Comparison of ENCODE assay signal across 24 cellular contexts in the genomic region with DNA sequence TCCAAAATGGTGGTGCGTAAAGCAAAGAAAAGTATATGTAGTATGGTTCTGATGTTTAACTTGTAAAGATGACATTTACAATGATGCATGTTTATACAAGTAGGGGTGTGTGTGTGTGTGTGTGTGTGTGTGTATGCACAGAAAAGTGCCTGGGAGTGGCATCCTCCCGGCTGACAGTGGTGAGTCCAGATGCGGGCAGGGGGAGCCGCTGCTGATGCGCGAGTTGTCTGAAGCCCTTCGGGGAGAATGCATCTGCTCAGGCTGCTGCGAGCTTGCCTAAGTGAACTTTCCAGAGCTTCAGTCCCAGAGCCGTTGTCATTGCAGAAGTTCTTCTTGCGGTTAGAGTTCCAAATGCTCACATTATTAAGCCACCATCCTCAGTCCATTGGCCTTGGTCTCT.
DNase-seq lines count a peak whose midpoint lies in the region; TF ChIP-seq lines count a peak whose summit lies in the region.
"Had no signal": no experiment of that assay in that cellular context is flagged by ENCODE, and none has a peak within 500 bp of the region (broad histone marks: within the 10 kb centered on the region; RNA-seq: fewer than 3 reads in every experiment).

No MANE protein-coding gene starts in this region.

- H3K4me1 ChIP-seq in right atrium auricular region (no peaks in the 10 kb centered on the region), left ventricle myocardium inferior (peaks cover 15% of the 10 kb centered on the region), trophoblast cell (ENCODE audit: control insufficient read depth in 1 of 2, insufficient read depth in 2 of 2, low read length in 2 of 2) (no peaks in the 10 kb centered on the region)
- H3K4me1 ChIP-seq: BE2C had no signal

- intact Hi-C loops in left ventricle myocardium inferior (cut with micrococcal nuclease) = loop anchor here (10.0 kb wide), 1 partner anchor 414 kb away; no protein-coding TSS in a partner anchor

- H4K8ac ChIP-seq in trophoblast cell (ENCODE audit: low read depth, low read length) = no peak overlapping the region

- no peaks in the 10 kb centered on the region for H3K79me2 ChIP-seq in trophoblast cell (ENCODE audit: control insufficient read depth, insufficient read depth, low read length, poor library complexity)

- no peak overlapping the region for H2AK5ac ChIP-seq in trophoblast cell (ENCODE audit: low read length)

- WGBS in trophoblast cell (ENCODE audit: extremely low coverage, insufficient coverage, insufficient read length) = no CpG with 5 or more reads among the region's 10 CpGs

- no peak overlapping the region for H2AFZ ChIP-seq in trophoblast cell (ENCODE audit: insufficient read depth, low read length, poor library complexity)

- H3K9me3 ChIP-seq in right atrium auricular region (no peaks in the 10 kb centered on the region), left ventricle myocardium inferior (replicated peaks) (no peaks in the 10 kb centered on the region), trophoblast cell (ENCODE audit: insufficient read depth, low read depth, low read length) (peaks cover 2% of the 10 kb centered on the region)
- H3K9me3 ChIP-seq: BE2C, BLaER1 had no signal

- DNase-seq in right atrium auricular region (ENCODE audit: low spot score) (peak; percentile 43), left ventricle myocardium inferior (no peak), mesothelial cell of epicardium (ENCODE audit: low spot score in 2 of 2, unreplicated experiment in 2 of 2) (no peak), trophoblast cell (peak; percentile 10 to 18), cortex of kidney (lab: John Stamatoyannopoulos, UW) (no peak)
- no peak for DNase-seq in central memory CD4-positive, alpha-beta T cell
- DNase-seq: 8988T; ACHN; BE2C; C1 segment of cervical spinal cord; CD4-positive, alpha-beta memory T cell; CD4-positive, CD25-positive, alpha-beta regulatory T cell; CD8-positive, alpha-beta memory T cell; COR-L47; DMS 273 treated with DMSO at 0.1 percent for 48 hours; DMS153; DMS53; DMS79; DND-41; EL; GDM1 had no signal

- no peak overlapping the region for H2BK12ac ChIP-seq in trophoblast cell (ENCODE audit: low read length)

- H3K36me3 Mint-ChIP-seq in mesothelial cell of epicardium = peaks cover 16% of the 10 kb centered on the region
- H3K36me3 Mint-ChIP-seq: CD14-positive monocyte; CD4-positive, alpha-beta memory T cell; CD4-positive, CD25-positive, alpha-beta regulatory T cell; CD8-positive, alpha-beta memory T cell had no signal

- peak overlapping the region; percentile 70 for H3K27ac Mint-ChIP-seq in mesothelial cell of epicardium
- H3K27ac Mint-ChIP-seq: CD14-positive monocyte; CD4-positive, alpha-beta memory T cell; CD8-positive, alpha-beta memory T cell had no signal

- no peak overlapping the region for H2BK120ac ChIP-seq in trophoblast cell (ENCODE audit: insufficient read depth, low read length, poor library complexity)

- H3K4me2 ChIP-seq in trophoblast cell (ENCODE audit: low read length) = no peak overlapping the region
- H3K4me2 ChIP-seq: BLaER1 had no signal

- H4K91ac ChIP-seq in trophoblast cell (ENCODE audit: low read depth, low read length) = no peak overlapping the region

- TF ChIP-seq CTCF in right atrium auricular region (IDR thresholded peaks at IDR 0.05) (no peak), left ventricle myocardium inferior (IDR thresholded peaks at IDR 0.05; ENCODE audit: borderline replicate concordance) (no peak), mesothelial cell of epicardium (IDR thresholded peaks at IDR 0.05; ENCODE audit: unreplicated experiment) (no peak)

- no peak overlapping the region for H3K4ac ChIP-seq in trophoblast cell (ENCODE audit: low read depth, low read length)

- H3K23ac ChIP-seq in trophoblast cell (ENCODE audit: low read length) = no peak overlapping the region

- no peak overlapping the region for H3K4me3 Mint-ChIP-seq in mesothelial cell of epicardium
- H3K4me3 Mint-ChIP-seq: CD14-positive monocyte; CD4-positive, CD25-positive, alpha-beta regulatory T cell; CD8-positive, alpha-beta memory T cell had no signal

- peaks cover 70% of the 10 kb centered on the region for H3K4me1 Mint-ChIP-seq in mesothelial cell of epicardium
- H3K4me1 Mint-ChIP-seq: CD4-positive, alpha-beta memory T cell; CD4-positive, CD25-positive, alpha-beta regulatory T cell; CD8-positive, alpha-beta memory T cell had no signal

- no peaks in the 10 kb centered on the region for H3K27me3 ChIP-seq in right atrium auricular region
- H3K27me3 ChIP-seq in left ventricle myocardium inferior (ENCODE audit: low read depth) = no peaks in the 10 kb centered on the region
- H3K27me3 ChIP-seq in trophoblast cell (ENCODE audit: insufficient read depth, low read length) = no peaks in the 10 kb centered on the region
- H3K27me3 ChIP-seq: BE2C, BLaER1 had no signal

- no peaks in the 10 kb centered on the region for H3K27me3 Mint-ChIP-seq in mesothelial cell of epicardium (ENCODE audit: low read depth)

- H2BK5ac ChIP-seq in trophoblast cell (ENCODE audit: low read depth, low read length, poor library complexity) = no peak overlapping the region

- H4K12ac ChIP-seq in trophoblast cell (ENCODE audit: low read depth, low read length) = no peak overlapping the region

- no peak overlapping the region for H3K9ac ChIP-seq in trophoblast cell (ENCODE audit: low read length)
- H3K9ac ChIP-seq: BLaER1 had no signal

- no peaks in the 10 kb centered on the region for H3K79me1 ChIP-seq in trophoblast cell (ENCODE audit: low read length)

- no peak overlapping the region for H3K4me3 ChIP-seq in right atrium auricular region
- H3K4me3 ChIP-seq in left ventricle myocardium inferior = no peak overlapping the region
- no peak overlapping the region for H3K4me3 ChIP-seq in trophoblast cell (ENCODE audit: low read depth, low read length)
- H3K4me3 ChIP-seq: BLaER1, GM12878 had no signal

- no peak overlapping the region for H3K14ac ChIP-seq in trophoblast cell (ENCODE audit: low read length)

- H3K18ac ChIP-seq in trophoblast cell (ENCODE audit: low read length) = no peak overlapping the region

- H3K36me3 ChIP-seq in right atrium auricular region (no peaks in the 10 kb centered on the region), left ventricle myocardium inferior (no peaks in the 10 kb centered on the region), trophoblast cell (ENCODE audit: control insufficient read depth in 1 of 2, insufficient read depth in 2 of 2, low read length in 2 of 2) (no peaks in the 10 kb centered on the region)
- H3K36me3 ChIP-seq: BE2C, BLaER1 had no signal

- H3K9me3 Mint-ChIP-seq in mesothelial cell of epicardium = peaks cover 12% of the 10 kb centered on the region
- H3K9me3 Mint-ChIP-seq: CD14-positive monocyte; CD4-positive, CD25-positive, alpha-beta regulatory T cell had no signal

- H3K27ac ChIP-seq in right atrium auricular region = no peak overlapping the region
- no peak overlapping the region for H3K27ac ChIP-seq in left ventricle myocardium inferior (replicated peaks)
- no peak overlapping the region for H3K27ac ChIP-seq in trophoblast cell (ENCODE audit: low read depth, low read length)
- H3K27ac ChIP-seq: BLaER1 had no signal

Comparison
In these comparisons a context has a peak if more than half of its experiments do, and no peak if none do; other contexts are left out.
1. DNase-seq: peak in right atrium auricular region (single experiment) and trophoblast cell (2 of 2); none in left ventricle myocardium inferior (single experiment), mesothelial cell of epicardium (0 of 2), cortex of kidney (single experiment) and central memory CD4-positive, alpha-beta T cell (single experiment).